9 cellular contexts compared by ENCODE assay signal in the genomic region with DNA sequence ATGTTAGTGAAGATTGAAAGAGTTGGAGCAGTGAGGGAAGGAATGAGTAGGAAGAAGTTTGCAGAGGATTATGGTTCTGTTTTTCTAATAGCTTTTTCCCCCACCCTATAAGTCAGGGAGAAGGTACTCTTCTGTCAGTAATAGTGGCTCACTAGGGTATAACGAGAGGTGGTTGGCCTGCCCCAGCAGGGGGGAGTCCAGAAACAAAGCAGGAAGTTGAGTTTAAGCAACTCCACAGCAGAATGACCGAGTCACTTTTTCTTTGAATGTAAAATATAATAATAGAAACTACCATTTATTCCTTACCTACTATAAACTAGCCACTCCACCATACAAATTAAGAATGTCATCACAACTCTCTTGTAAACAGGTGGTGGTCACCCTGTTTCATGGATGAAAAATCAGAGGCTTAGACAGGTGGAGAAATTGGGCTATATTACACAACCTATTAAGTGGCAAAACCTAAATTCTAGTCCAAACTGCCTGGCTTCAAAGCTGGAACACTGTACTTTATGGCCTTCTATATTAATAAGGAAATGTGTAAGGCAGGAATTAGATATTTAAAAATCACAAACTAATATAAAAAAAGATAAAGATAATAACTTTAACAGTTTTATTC. TPM values are rescaled to one million over a fixed set of nuclear protein-coding genes. Genes with fewer than 3 reads are reported as not detected.
A peak's percentile ranks its signal among the peaks of the same experiment; 100 is the strongest.
DNase-seq lines count a peak whose midpoint lies in the region; ATAC-seq and TF ChIP-seq lines count a peak whose summit lies in the region.
"Had no signal": no experiment of that assay in that cellular context is flagged by ENCODE, and none has a peak within 500 bp of the region (broad histone marks: within the 10 kb centered on the region; RNA-seq: fewer than 3 reads in every experiment).

No MANE protein-coding gene starts in this region.

- no peak overlapping the region for H3K27ac ChIP-seq in gastroesophageal sphincter

- TF ChIP-seq POLR2A in gastroesophageal sphincter (IDR thresholded peaks at IDR 0.05): no peak

- ATAC-seq in GM19023 (IDR thresholded peaks at IDR 0.05; ENCODE audit: unreplicated experiment) (peak; percentile 74), HG02610 (IDR thresholded peaks at IDR 0.05; ENCODE audit: unreplicated experiment) (peak; percentile 97), gastroesophageal sphincter (no peak)

- WGBS in gastroesophageal sphincter (ENCODE audit: low coverage in 1 of 2), 2 donors: 43% methylated on average over 2 of the region's 2 CpGs; no CpG with 5 or more reads in 1 of the 2 donors

- TF ChIP-seq EP300 in gastroesophageal sphincter (IDR thresholded peaks at IDR 0.05): no peak

- DNase-seq in KBM-7 (peak; percentile 61), iPS-NIHi11 (ENCODE audit: low spot score) (peak; percentile 22), GDM1 (lab: John Stamatoyannopoulos, UW) (no peak), DMS114 treated with DMSO at 0.1 percent for 48 hours (lab: John Stamatoyannopoulos, UW; ENCODE audit: unreplicated experiment) (no peak), NCI-H226 (no peak)
- DNase-seq: SK-N-SH had no signal

- in situ Hi-C loops in KBM-7 (cut with MboI; ENCODE audit: low pct_unique_long_range_greater_than_20kb, low sequenced_read_pairs): no loop called here

- no peaks in the 10 kb centered on the region for H3K9me3 ChIP-seq in gastroesophageal sphincter
- H3K9me3 ChIP-seq: SK-N-SH had no signal

- peaks cover 0 to 6% of the 10 kb centered on the region in 2 donors for H3K36me3 ChIP-seq in gastroesophageal sphincter

- TF ChIP-seq CTCF in gastroesophageal sphincter (IDR thresholded peaks at IDR 0.05): no peak

- H3K4me3 ChIP-seq in gastroesophageal sphincter: no peak overlapping the region

- H3K4me1 ChIP-seq in gastroesophageal sphincter: peaks cover 0 to 11% (median 0%) of the 10 kb centered on the region in 3 donors

- no peaks in the 10 kb centered on the region for H3K27me3 ChIP-seq in gastroesophageal sphincter

RNA-seq across cellular contexts. Expression of a gene that starts 21.9 kb away (rescaled TPM):
- total RNA-seq in gastroesophageal sphincter: 10 to 100 TPM; 11.9 to 23.7 (median 16.0) TPM

RNA-seq across cellular contexts. Expression of a gene that starts 32.2 kb away (rescaled TPM):
- total RNA-seq in gastroesophageal sphincter: 10 to 100 TPM in 2 of 4 donors, 1 to 10 TPM in 2; 5.1 to 17.1 (median 9.8) TPM

RNA-seq across cellular contexts. Expression of a gene that starts 43.7 kb away (rescaled TPM):
- total RNA-seq in gastroesophageal sphincter: 10 to 100 TPM; 12.1 to 23.7 (median 16.3) TPM

Comparison
In these comparisons a context has a peak if more than half of its experiments do, and no peak if none do; other contexts are left out.
1. DNase-seq: peak in KBM-7 (single experiment) and iPS-NIHi11 (single experiment); none in GDM1 (single experiment), DMS114 treated with DMSO at 0.1 percent for 48 hours (single experiment) and NCI-H226 (single experiment).